13 cellular contexts compared by ENCODE assay signal in genomic region chr3:31170932-31171670, GRCh38.
A peak's percentile ranks its signal among the peaks of the same experiment; 100 is the strongest.
DNase-seq lines count a peak whose midpoint lies in the region; ATAC-seq, FAIRE-seq and TF ChIP-seq lines count a peak whose summit lies in the region.
"Had no signal": no experiment of that assay in that cellular context is flagged by ENCODE, and none has a peak within 500 bp of the region (broad histone marks: within the 10 kb centered on the region; RNA-seq: fewer than 3 reads in every experiment).

No MANE protein-coding gene starts in this region.

- H3K27me3 Mint-ChIP-seq in activated T-cell treated with anti-CD3 and anti-CD28 coated beads, Interleukin-2, amount 50 U/mL, for 24 hours = no peaks in the 10 kb centered on the region
- H3K27me3 Mint-ChIP-seq: effector memory CD8-positive, alpha-beta T cell had no signal

- no peak for FAIRE-seq in pancreas (lab: Jason Lieb, UNC)

- H3K36me3 Mint-ChIP-seq in activated T-cell treated with anti-CD3 and anti-CD28 coated beads, Interleukin-2, amount 50 U/mL, for 24 hours (ENCODE audit: low read depth) = no peaks in the 10 kb centered on the region

- H3K27ac ChIP-seq in pancreas = no peak overlapping the region
- H3K27ac ChIP-seq: psoas muscle, SK-N-MC had no signal

- no peak for ATAC-seq in pancreas
- no peak for ATAC-seq in HG03045 (IDR thresholded peaks at IDR 0.05; ENCODE audit: unreplicated experiment)
- ATAC-seq: effector memory CD8-positive, alpha-beta T cell; psoas muscle had no signal

- H3K4me3 Mint-ChIP-seq in activated T-cell treated with anti-CD3 and anti-CD28 coated beads, Interleukin-2, amount 50 U/mL, for 24 hours = no peak overlapping the region
- H3K4me3 Mint-ChIP-seq: effector memory CD8-positive, alpha-beta T cell had no signal

- DNase-seq in Caki2 (ENCODE audit: low read depth) (peak; percentile 60), NCI-H226 (peak; percentile 59), fibroblast of mammary gland (ENCODE audit: low read depth) (peak; percentile 62), retinal pigment epithelial cell (ENCODE audit: low read depth) (peak; percentile 98), pancreas (no peak), erythroblast (lab: John Stamatoyannopoulos, UW) (no peak)
- DNase-seq in activated T-cell treated with anti-CD3 and anti-CD28 coated beads, Interleukin-2, amount 50 U/mL, for 24 hours = no peak
- DNase-seq: activated gamma-delta T cell; effector memory CD8-positive, alpha-beta T cell; GOT3; psoas muscle had no signal

- no peak for TF ChIP-seq POLR2A in erythroblast (IDR thresholded peaks at IDR 0.05; ENCODE audit: low read length)

- H3K9me3 ChIP-seq in pancreas = no peaks in the 10 kb centered on the region
- H3K9me3 ChIP-seq: psoas muscle had no signal

- in situ Hi-C loops in Caki2 (cut with HindIII; ENCODE audit: low pct_unique_long_range_greater_than_20kb, low sequenced_read_pairs) = no loop called here

- peaks cover 4% of the 10 kb centered on the region for H3K9me3 Mint-ChIP-seq in activated T-cell treated with anti-CD3 and anti-CD28 coated beads, Interleukin-2, amount 50 U/mL, for 24 hours
- H3K9me3 Mint-ChIP-seq: effector memory CD8-positive, alpha-beta T cell had no signal

- no peak overlapping the region for H3K4me3 ChIP-seq in fibroblast of mammary gland (ENCODE audit: control insufficient read depth, low read depth, low read length)
- H3K4me3 ChIP-seq in retinal pigment epithelial cell (ENCODE audit: low read length) = no peak overlapping the region
- H3K4me3 ChIP-seq in pancreas = no peak overlapping the region
- H3K4me3 ChIP-seq: psoas muscle, SK-N-MC had no signal

- H3K27me3 ChIP-seq in pancreas = no peaks in the 10 kb centered on the region

- no peaks in the 10 kb centered on the region for H3K4me1 ChIP-seq in pancreas
- H3K4me1 ChIP-seq: psoas muscle had no signal

- H3K4me1 Mint-ChIP-seq in activated T-cell treated with anti-CD3 and anti-CD28 coated beads, Interleukin-2, amount 50 U/mL, for 24 hours (ENCODE audit: low read depth) = peaks cover 16% of the 10 kb centered on the region

- intact Hi-C loops in pancreas (cut with DNase I) = no loop called here

- H3K27ac Mint-ChIP-seq in activated T-cell treated with anti-CD3 and anti-CD28 coated beads, Interleukin-2, amount 50 U/mL, for 24 hours = no peak overlapping the region
- H3K27ac Mint-ChIP-seq: effector memory CD8-positive, alpha-beta T cell had no signal

- H3K36me3 ChIP-seq in pancreas = no peaks in the 10 kb centered on the region

- TF ChIP-seq CTCF in fibroblast of mammary gland (conservative IDR thresholded peaks at IDR 0.05; ENCODE audit: control insufficient read depth, insufficient read depth, low read depth, low read length) (no peak), retinal pigment epithelial cell (conservative IDR thresholded peaks at IDR 0.05; ENCODE audit: low read depth, low read length) (no peak), pancreas (IDR thresholded peaks at IDR 0.05) (no peak)

- 53 to 59% methylated on average over 2 of the region's 2 CpGs for WGBS in pancreas, 2 donors

Comparison
In these comparisons a context has a peak if more than half of its experiments do, and no peak if none do; other contexts are left out.
1. DNase-seq: peak in Caki2 (single experiment), NCI-H226 (single experiment), fibroblast of mammary gland (single experiment) and retinal pigment epithelial cell (single experiment); none in pancreas (0 of 6), erythroblast (0 of 2) and activated T-cell treated with anti-CD3 and anti-CD28 coated beads, Interleukin-2, amount 50 U/mL, for 24 hours (single experiment).